1 cellular context compared by ENCODE assay signal in the genomic region with DNA sequence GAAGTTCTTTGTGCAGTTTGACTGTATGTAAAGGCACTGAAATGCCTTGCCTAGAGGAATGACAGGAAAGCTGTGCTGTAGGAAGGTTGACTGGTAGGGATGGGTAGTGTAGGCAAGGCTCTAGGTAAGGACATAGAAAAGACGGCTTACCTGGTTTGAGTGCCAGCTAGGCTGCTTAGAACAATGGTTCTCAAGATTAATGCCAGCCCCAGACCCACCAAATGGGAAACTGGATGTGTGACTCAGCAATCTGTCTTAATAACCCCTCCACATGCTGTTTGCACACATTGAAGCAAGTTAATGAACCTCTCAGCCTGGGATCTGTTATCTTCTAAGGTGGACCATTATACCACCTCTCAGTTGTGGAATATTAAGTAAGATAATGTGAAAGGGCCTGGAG.
TF ChIP-seq lines count a peak whose summit lies in the region.

No MANE protein-coding gene starts in this region.

TF ChIP-seq in K562, 482 proteins besides CTCF, POLR2A, EP300 and RAD21:
- TF ChIP-seq MEF2A (IDR thresholded peaks at IDR 0.05; ENCODE audit: control insufficient read depth, low read depth, low read length) (no peak), TBL1XR1 (IDR thresholded peaks at IDR 0.05; ENCODE audit: low read length in 2 of 2) (no peak), POLR2AphosphoS5 (IDR thresholded peaks at IDR 0.05; ENCODE audit: control insufficient read depth, insufficient read depth, low read depth, low read length) (peak; percentile 31; the same call in 1 of the 2 replicates), CBX8 (IDR thresholded peaks at IDR 0.05; ENCODE audit: borderline replicate concordance, extremely low read depth, low read depth, low read length, poor library complexity, severe bottlenecking) (no peak), C11orf30 (IDR thresholded peaks at IDR 0.05; ENCODE audit: low read depth) (peak; percentile 21; the same call in 1 of the 2 replicates), ZNF436 (CRISPR knock-in tag; IDR thresholded peaks at IDR 0.05) (no peak), SAP30 (IDR thresholded peaks at IDR 0.05; ENCODE audit: borderline replicate concordance, insufficient read depth, low read depth, low read length, poor library complexity, severe bottlenecking) (no peak), RBFOX2 (IDR thresholded peaks at IDR 0.05; ENCODE audit: low read depth, low read length) (peak; percentile 28; the same call in 1 of the 2 replicates), KLF13 (tag; IDR thresholded peaks at IDR 0.05; ENCODE audit: borderline replicate concordance, low read depth) (no peak), ZNF316 (IDR thresholded peaks at IDR 0.05) (peak; percentile 48; the same call in 1 of the 2 replicates), MAFG (tag; conservative IDR thresholded peaks at IDR 0.05) (peak; percentile 42), MAFF (IDR thresholded peaks at IDR 0.05; ENCODE audit: low read length) (peak; percentile 50; the same call in 1 of the 2 replicates), NFYB (IDR thresholded peaks at IDR 0.05; ENCODE audit: extremely low read depth, insufficient read length) (no peak), SMAD3 (CRISPR knock-in tag; conservative IDR thresholded peaks at IDR 0.05) (no peak), NFE2 (IDR thresholded peaks at IDR 0.05; ENCODE audit: low read depth) (peak; percentile 64), ZNF143 (CRISPR knock-in tag; IDR thresholded peaks at IDR 0.05) (no peak), NR2F6 (CRISPR knock-in tag; IDR thresholded peaks at IDR 0.05) (no peak)
- TF ChIP-seq, protein P1, sequence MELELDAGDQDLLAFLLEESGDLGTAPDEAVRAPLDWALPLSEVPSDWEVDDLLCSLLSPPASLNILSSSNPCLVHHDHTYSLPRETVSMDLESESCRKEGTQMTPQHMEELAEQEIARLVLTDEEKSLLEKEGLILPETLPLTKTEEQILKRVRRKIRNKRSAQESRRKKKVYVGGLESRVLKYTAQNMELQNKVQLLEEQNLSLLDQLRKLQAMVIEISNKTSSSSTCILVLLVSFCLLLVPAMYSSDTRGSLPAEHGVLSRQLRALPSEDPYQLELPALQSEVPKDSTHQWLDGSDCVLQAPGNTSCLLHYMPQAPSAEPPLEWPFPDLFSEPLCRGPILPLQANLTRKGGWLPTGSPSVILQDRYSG (tag; conservative IDR thresholded peaks at IDR 0.05; ENCODE audit: low read depth): no peak
